ENCODE assay signal across 1 cellular context in genomic region chr5:132674671-132675506, GRCh38.
TF ChIP-seq lines count a peak whose summit lies in the region.

No MANE protein-coding gene starts in this region.

TF ChIP-seq in K562, 482 proteins besides CTCF, POLR2A, EP300 and RAD21 (continued from another document and continues in another):
- TF ChIP-seq TEAD1 (CRISPR knock-in tag; IDR thresholded peaks at IDR 0.05) (no peak), MTA2 (IDR thresholded peaks at IDR 0.05; ENCODE audit: low read depth) (no peak), ZNF354B (CRISPR knock-in tag; IDR thresholded peaks at IDR 0.05) (no peak), ZNF639 (CRISPR knock-in tag; conservative IDR thresholded peaks at IDR 0.05 in 1 of 2, IDR thresholded peaks at IDR 0.05 in 1 of 2) (no peak; a peak in 1 of 4 replicates), HDAC6 (IDR thresholded peaks at IDR 0.05; ENCODE audit: low read depth, low read length) (no peak), GATA2 (CRISPR knock-in tag; IDR thresholded peaks at IDR 0.05) (0 out of 2 replicates have a peak, but pooled peaks have one; percentile 9), NFIC (IDR thresholded peaks at IDR 0.05) (peak; percentile 58; the same call in 1 of the 2 replicates), C11orf30 (IDR thresholded peaks at IDR 0.05; ENCODE audit: low read depth) (no peak), TRIM28 (IDR thresholded peaks at IDR 0.05) (no peak), ERF (CRISPR knock-in tag; IDR thresholded peaks at IDR 0.05) (no peak), KDM2B (CRISPR knock-in tag; IDR thresholded peaks at IDR 0.05) (no peak), ZNF274 (IDR thresholded peaks at IDR 0.05; ENCODE audit: borderline replicate concordance, low read depth, low read length) (no peak), AFF4 (CRISPR knock-in tag; IDR thresholded peaks at IDR 0.05) (0 out of 2 replicates have a peak, but pooled peaks have one; percentile 36), LEF1 (IDR thresholded peaks at IDR 0.05) (no peak), KLF16 (IDR thresholded peaks at IDR 0.05) (no peak), GABPA (tag; conservative IDR thresholded peaks at IDR 0.05; ENCODE audit: low read depth) (no peak), ZNF239 (CRISPR knock-in tag; IDR thresholded peaks at IDR 0.05) (no peak), VEZF1 (CRISPR knock-in tag; IDR thresholded peaks at IDR 0.05) (peak; percentile 43; the same call in 1 of the 2 replicates), CC2D1A (IDR thresholded peaks at IDR 0.05) (no peak), L3MBTL2 (IDR thresholded peaks at IDR 0.05) (0 out of 2 replicates have a peak, but pooled peaks have one; percentile 19), CREB3 (tag; conservative IDR thresholded peaks at IDR 0.05; ENCODE audit: low read depth) (no peak), FOS (IDR thresholded peaks at IDR 0.05; ENCODE audit: extremely low read depth, insufficient read length) (no peak), TAF9B (IDR thresholded peaks at IDR 0.05; ENCODE audit: partially characterized antibody) (no peak), ZNF311 (CRISPR knock-in tag; IDR thresholded peaks at IDR 0.05) (no peak), MYC (IDR thresholded peaks at IDR 0.05; ENCODE audit: low read depth, low read length) (0 out of 2 replicates have a peak, but pooled peaks have one; percentile 22), MYC (CRISPR knock-in tag; IDR thresholded peaks at IDR 0.05; ENCODE audit: borderline replicate concordance, low read depth) (no peak), SMAD2 (IDR thresholded peaks at IDR 0.05; ENCODE audit: low read depth, low read length) (no peak), STAT6 (CRISPR knock-in tag; IDR thresholded peaks at IDR 0.05) (no peak), RBBP5 (IDR thresholded peaks at IDR 0.05; ENCODE audit: borderline replicate concordance, insufficient read depth, low read length, poor library complexity, severe bottlenecking) (peak; percentile 38), PURB (CRISPR knock-in tag; IDR thresholded peaks at IDR 0.05; ENCODE audit: low read depth) (no peak), MAFF (IDR thresholded peaks at IDR 0.05; ENCODE audit: low read length) (no peak), ZNF121 (CRISPR knock-in tag; conservative IDR thresholded peaks at IDR 0.05) (no peak), ZNF778 (CRISPR knock-in tag; IDR thresholded peaks at IDR 0.05) (no peak), KLF6 (CRISPR knock-in tag; IDR thresholded peaks at IDR 0.05; ENCODE audit: borderline replicate concordance) (no peak), CUX1 (CRISPR knock-in tag; IDR thresholded peaks at IDR 0.05) (peak; percentile 43; the same call in 1 of the 2 replicates), BRD9 (IDR thresholded peaks at IDR 0.05; ENCODE audit: low read depth, partially characterized antibody) (no peak), CBX5 (IDR thresholded peaks at IDR 0.05; ENCODE audit: borderline replicate concordance, low read depth) (no peak), FIP1L1 (IDR thresholded peaks at IDR 0.05; ENCODE audit: low read depth, low read length, poor library complexity, severe bottlenecking) (no peak), ZBTB5 (IDR thresholded peaks at IDR 0.05) (no peak), DIDO1 (tag; IDR thresholded peaks at IDR 0.05; ENCODE audit: low read depth) (no peak), ZNF133 (CRISPR knock-in tag; IDR thresholded peaks at IDR 0.05) (no peak), TAF1 (IDR thresholded peaks at IDR 0.05; ENCODE audit: control insufficient read depth, extremely low read depth, insufficient read depth, low read length, severe bottlenecking) (no peak), PKNOX1 (IDR thresholded peaks at IDR 0.05) (no peak)
